17 cellular contexts compared by ENCODE assay signal in genomic region chr1:97164276-97164639, GRCh38.
A peak's percentile ranks its signal among the peaks of the same experiment; 100 is the strongest.
DNase-seq lines count a peak whose midpoint lies in the region; ATAC-seq, FAIRE-seq and TF ChIP-seq lines count a peak whose summit lies in the region.
"Had no signal": no experiment of that assay in that cellular context is flagged by ENCODE, and none has a peak within 500 bp of the region (broad histone marks: within the 10 kb centered on the region; RNA-seq: fewer than 3 reads in every experiment).

No MANE protein-coding gene starts in this region.

- intact Hi-C loops in GM12878 (cut with micrococcal nuclease; ENCODE audit: unreplicated experiment) = loop anchor here (5.0 kb wide), 1 partner anchor 343 kb away; no protein-coding TSS in a partner anchor

- no peaks in the 10 kb centered on the region for H3K27me3 ChIP-seq in GM12878 (replicated peaks in 1 of 2; ENCODE audit: control insufficient read depth in 2 of 2, insufficient read depth in 2 of 2, low read length in 1 of 2)

- TF ChIP-seq POLR2A in GM12878 (IDR thresholded peaks at IDR 0.05; ENCODE audit: low read depth, low read length) = no peak

- CTCF ChIA-PET in GM12878 (lab: Yijun Ruan, JAX) = interaction anchor here (1.5 kb wide), 1 partner anchor 26 kb away, joined by 3 read pairs; no protein-coding TSS in a partner anchor

- SMC1A ChIA-PET in GM12878 (lab: Charles Lee; ENCODE audit: uncharacterized antibody, unreplicated experiment) = interaction anchor here (0.6 kb wide), 1 partner anchor 98 kb away, joined by 3 read pairs; no protein-coding TSS in a partner anchor

- no peaks in the 10 kb centered on the region for H4K20me1 ChIP-seq in GM12878 (ENCODE audit: control insufficient read depth, insufficient read depth)

- no peak overlapping the region for H3K4me2 ChIP-seq in GM12878 (ENCODE audit: control insufficient read depth, insufficient read depth)

- RAD21 ChIA-PET in GM12878 (lab: Charles Lee; ENCODE audit: unreplicated experiment) = no interaction called here

- BruUV-seq in GM12878 (replicated peaks; lab: Mats Ljungman, UMichigan) = no TSS peak

- H2AFZ ChIP-seq in GM12878 (ENCODE audit: control insufficient read depth, low read depth, low read length) = no peak overlapping the region

- TF ChIP-seq CTCF in GM12878 (IDR thresholded peaks at IDR 0.05 in 2 of 3, conservative IDR thresholded peaks at IDR 0.05 in 1 of 3; ENCODE audit: control insufficient read depth in 2 of 3, extremely low read depth in 1 of 3, insufficient read depth in 1 of 3, low read depth in 3 of 3, low read length in 3 of 3) = no peak

- peak; percentile 27 for ATAC-seq in GM18858 (IDR thresholded peaks at IDR 0.05; ENCODE audit: unreplicated experiment)
- peak; percentile 44 for ATAC-seq in HG02610 (IDR thresholded peaks at IDR 0.05; ENCODE audit: unreplicated experiment)
- ATAC-seq in HG03521 (IDR thresholded peaks at IDR 0.05; ENCODE audit: unreplicated experiment) = peak; percentile 55
- peak; percentile 71 for ATAC-seq in GM12878
- ATAC-seq in HG03139 (IDR thresholded peaks at IDR 0.05; ENCODE audit: unreplicated experiment) = no peak
- no peak for ATAC-seq in SK-N-SH treated with all-trans-retinoic acid at 6 μM for 48 hours

- H3K9me3 ChIP-seq in GM12878 (replicated peaks; ENCODE audit: control insufficient read depth, insufficient read depth, low read length) = peaks cover 3% of the 10 kb centered on the region; the same call in 2 of the 3 replicates

- no peaks in the 10 kb centered on the region for H3K36me3 ChIP-seq in GM12878 (ENCODE audit: control insufficient read depth in 2 of 2, insufficient read depth in 2 of 2, low read length in 1 of 2)

- no peak overlapping the region for H3K9ac ChIP-seq in GM12878 (ENCODE audit: control insufficient read depth, insufficient read depth, low read length)

- H3K4me1 ChIP-seq in GM12878 (ENCODE audit: control insufficient read depth, insufficient read depth, low read length) = no peaks in the 10 kb centered on the region; the same call in 1 of the 2 replicates

- 6% methylated on average over 1 of the region's 1 CpG for WGBS in GM12878 (ENCODE audit: insufficient coverage, insufficient replicate concordance, low lambda C conversion rate, missing lambda C conversion rate)

- no peak overlapping the region for H3K4me3 ChIP-seq in GM12878

- POLR2A ChIA-PET in GM12878 (lab: Charles Lee) = no interaction called here

- in situ Hi-C loops in GM12878 (cut with MboI) (no loop called here), ACHN (cut with HindIII; ENCODE audit: low pct_ligation_motif_present, low pct_unique_long_range_greater_than_20kb, low sequenced_read_pairs) (no loop called here)

- TF ChIP-seq EP300 in GM12878 (IDR thresholded peaks at IDR 0.05; ENCODE audit: borderline replicate concordance in 1 of 2, control insufficient read depth in 1 of 2, low read depth in 2 of 2, low read length in 2 of 2) = no peak

- no peak overlapping the region for H3K27ac ChIP-seq in GM12878 (ENCODE audit: control insufficient read depth, insufficient read depth)

- no peak for TF ChIP-seq RAD21 in GM12878 (IDR thresholded peaks at IDR 0.05; ENCODE audit: insufficient read depth, low read depth, low read length)

- H3K79me2 ChIP-seq in GM12878 (ENCODE audit: control insufficient read depth, insufficient read depth, low read length) = no peaks in the 10 kb centered on the region

- no peak for FAIRE-seq in GM12878 (lab: Jason Lieb, UNC)
- FAIRE-seq: bronchial epithelial cell, islet of Langerhans had no signal

- no peak for DNase-seq in GM12878 (ENCODE audit: low read depth, low spot score)
- no peak for DNase-seq in ACHN
- DNase-seq: activated CD4-positive, alpha-beta T cell treated with anti-CD3 and anti-CD28 coated beads for 48 hours; activated naive CD8-positive, alpha-beta T cell treated with anti-CD3 and anti-CD28 coated beads, Interleukin-2, amount 10 ng/mL, durations not matched to agents 7 days and 5 days; head of caudate nucleus; IMR-90; NCI-H1092; SHP77; substantia nigra; T-helper 9 cell had no signal

TF ChIP-seq in GM12878, 131 proteins besides CTCF, POLR2A, EP300 and RAD21 (continues in another document):
- peak; percentile 62 for TF ChIP-seq IKZF2 (IDR thresholded peaks at IDR 0.05)
- no peak for TF ChIP-seq ZBTB11 (CRISPR knock-in tag; IDR thresholded peaks at IDR 0.05)
- TF ChIP-seq CBX5 (IDR thresholded peaks at IDR 0.05; ENCODE audit: low read depth) = no peak
- TF ChIP-seq SPI1 (IDR thresholded peaks at IDR 0.05; ENCODE audit: borderline replicate concordance, insufficient read depth, low read depth, low read length) = peak; percentile 94
- TF ChIP-seq HSF1 (IDR thresholded peaks at IDR 0.05; ENCODE audit: low read depth, low read length) = no peak

TF ChIP-seq in SK-N-SH treated with all-trans-retinoic acid at 6 μM for 48 hours, 23 proteins besides CTCF, POLR2A, EP300 and RAD21:
- TF ChIP-seq OSR1 (CRISPR knock-in tag; IDR thresholded peaks at IDR 0.05) = no peak
- TF ChIP-seq BACH2 (CRISPR knock-in tag; IDR thresholded peaks at IDR 0.05; ENCODE audit: borderline replicate concordance) = no peak
- no peak for TF ChIP-seq ESRRG (CRISPR knock-in tag; IDR thresholded peaks at IDR 0.05)
- TF ChIP-seq ZNF8 (CRISPR knock-in tag; IDR thresholded peaks at IDR 0.05) = no peak
- no peak for TF ChIP-seq ISL1 (CRISPR knock-in tag; IDR thresholded peaks at IDR 0.05)
- no peak for TF ChIP-seq ZFP30 (CRISPR knock-in tag; IDR thresholded peaks at IDR 0.05)
- no peak for TF ChIP-seq SNAI2 (CRISPR knock-in tag; IDR thresholded peaks at IDR 0.05)
- TF ChIP-seq PPARA (CRISPR knock-in tag; IDR thresholded peaks at IDR 0.05; ENCODE audit: borderline replicate concordance) = no peak
- no peak for TF ChIP-seq ZC3H10 (CRISPR knock-in tag; IDR thresholded peaks at IDR 0.05)
- no peak for TF ChIP-seq ZNF70 (CRISPR knock-in tag; IDR thresholded peaks at IDR 0.05)
- no peak for TF ChIP-seq TCF4 (CRISPR knock-in tag; IDR thresholded peaks at IDR 0.05; ENCODE audit: borderline replicate concordance)
- TF ChIP-seq CREB5 (CRISPR knock-in tag; IDR thresholded peaks at IDR 0.05; ENCODE audit: low read depth) = no peak
- no peak for TF ChIP-seq CSDC2 (CRISPR knock-in tag; IDR thresholded peaks at IDR 0.05)
- no peak for TF ChIP-seq POU6F1 (CRISPR knock-in tag; IDR thresholded peaks at IDR 0.05; ENCODE audit: borderline replicate concordance, low read depth)
- TF ChIP-seq ARNTL (CRISPR knock-in tag; IDR thresholded peaks at IDR 0.05; ENCODE audit: borderline replicate concordance, low read depth) = no peak
- TF ChIP-seq GLIS3 (CRISPR knock-in tag; IDR thresholded peaks at IDR 0.05) = no peak
- TF ChIP-seq RARB (CRISPR knock-in tag; IDR thresholded peaks at IDR 0.05) = no peak
- TF ChIP-seq TOX (CRISPR knock-in tag; IDR thresholded peaks at IDR 0.05; ENCODE audit: borderline replicate concordance) = no peak
TF ChIP-seq in SK-N-SH treated with all-trans-retinoic acid at 6 μM for 48 hours: peak in this region for 0.

Comparison
In these comparisons a context has a peak if more than half of its experiments do, and no peak if none do; other contexts are left out.
1. ATAC-seq: peak in GM18858 (single experiment), HG02610 (single experiment), HG03521 (single experiment) and GM12878 (single experiment); none in HG03139 (single experiment) and SK-N-SH treated with all-trans-retinoic acid at 6 μM for 48 hours (single experiment).